ENCODE assay signal across 9 cellular contexts in the genomic region with DNA sequence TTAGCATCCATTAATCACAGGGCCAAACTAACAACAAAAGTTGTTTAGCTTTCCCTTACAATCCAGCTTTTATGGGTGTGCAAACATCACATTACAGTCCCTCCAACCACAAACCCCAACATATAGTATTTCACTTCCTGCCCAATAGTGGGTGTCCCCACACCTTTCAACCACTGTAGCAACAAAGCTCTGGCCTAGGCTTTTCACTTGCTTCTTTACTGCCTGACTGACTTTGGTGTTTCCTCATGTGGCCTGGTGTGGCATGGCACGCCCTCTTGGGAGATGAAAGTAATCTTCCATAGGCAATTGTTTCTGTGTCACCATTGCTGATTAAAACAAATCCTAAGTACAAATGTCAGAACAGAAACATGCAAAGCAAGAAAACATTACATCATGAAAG. TPM values are rescaled to one million over a fixed set of nuclear protein-coding genes. Genes with fewer than 3 reads are reported as not detected.
DNase-seq lines count a peak whose midpoint lies in the region; ATAC-seq and TF ChIP-seq lines count a peak whose summit lies in the region.
"Had no signal": no experiment of that assay in that cellular context is flagged by ENCODE, and none has a peak within 500 bp of the region (broad histone marks: within the 10 kb centered on the region; RNA-seq: fewer than 3 reads in every experiment).

No MANE protein-coding gene starts in this region.

- no peaks in the 10 kb centered on the region for H3K79me2 ChIP-seq in PC-9 (ENCODE audit: low read depth)

- H3K4me1 ChIP-seq in PC-9 (replicated peaks; ENCODE audit: insufficient read depth) = no peaks in the 10 kb centered on the region; the same call in 1 of the 2 replicates

- intact Hi-C loops in PC-9 (cut with micrococcal nuclease; ENCODE audit: unreplicated experiment) = no loop called here

- H3K27me3 ChIP-seq in PC-9 (ENCODE audit: insufficient read depth, low read depth) = no peaks in the 10 kb centered on the region

- no peak overlapping the region for H3K4me3 ChIP-seq in PC-9
- H3K4me3 ChIP-seq: SK-N-MC had no signal

- DNase-seq in NOMO-1 treated with DMSO at 0.1 percent for 48 hours (lab: John Stamatoyannopoulos, UW; ENCODE audit: unreplicated experiment) (peak; percentile 0), NOMO-1 treated with dmso at 0.1 percent for 144 hours (lab: John Stamatoyannopoulos, UW; ENCODE audit: unreplicated experiment) (no peak), PC-9 (peak; percentile 15 to 70), glomerular visceral epithelial cell (ENCODE audit: extremely low spot score) (peak; percentile 28), ACHN (no peak), AG08396 (ENCODE audit: low spot score) (no peak), NCI-H2227 (lab: John Stamatoyannopoulos, UW; ENCODE audit: unreplicated experiment) (no peak)

- no peak overlapping the region for H3K4me2 ChIP-seq in PC-9

- no peaks in the 10 kb centered on the region for H3F3A ChIP-seq in PC-9 (ENCODE audit: insufficient read depth, low read depth)

- H3K36me3 ChIP-seq in PC-9 (ENCODE audit: low read depth) = peaks cover 10% of the 10 kb centered on the region; the same call in 1 of the 2 replicates

- peak; percentile 67 for ATAC-seq in HG02840 (IDR thresholded peaks at IDR 0.05; ENCODE audit: low FRiP score, unreplicated experiment)

- BruUV-seq in PC-9 (replicated peaks; lab: Mats Ljungman, UMichigan) = no TSS peak

- in situ Hi-C loops in ACHN (cut with HindIII; ENCODE audit: low pct_ligation_motif_present, low pct_unique_long_range_greater_than_20kb, low sequenced_read_pairs) = no loop called here

- H4K20me1 ChIP-seq in PC-9 (ENCODE audit: insufficient read depth) = no peaks in the 10 kb centered on the region

- no peaks in the 10 kb centered on the region for H3K9me2 ChIP-seq in PC-9 (ENCODE audit: insufficient read depth)

- no peak overlapping the region for H2AFZ ChIP-seq in PC-9

- no peaks in the 10 kb centered on the region for H3K9me3 ChIP-seq in PC-9 (ENCODE audit: insufficient read depth, low read depth)

- CTCF ChIA-PET in PC-9 (lab: Charles Lee) = no interaction called here

- no peak for TF ChIP-seq CTCF in PC-9 (conservative IDR thresholded peaks at IDR 0.05)

- POLR2A ChIA-PET in PC-9 (lab: Charles Lee; ENCODE audit: unreplicated experiment) = no interaction called here

- H3K27ac ChIP-seq in PC-9 = peak overlapping the region; percentile 12; the same call in 1 of the 2 replicates
- H3K27ac ChIP-seq: SK-N-MC had no signal

RNA-seq across cellular contexts. Expression of gene CRLS1, which starts 9.2 kb away (rescaled TPM):
- 24.6 and 43.6 TPM in 2 replicates for total RNA-seq in PC-9 (2021)

RNA-seq across cellular contexts. Expression of gene MCM8, which starts 46.3 kb away (rescaled TPM):
- 18.2 and 22.4 TPM in 2 replicates for total RNA-seq in PC-9 (2021)

RNA-seq across cellular contexts. Expression of gene TRMT6, which starts 46.4 kb away (rescaled TPM):
- 12.2 and 16.2 TPM in 2 replicates for total RNA-seq in PC-9 (2021)

RNA-seq across cellular contexts. Expression of gene LRRN4, which starts 57.1 kb away (rescaled TPM):
- total RNA-seq in PC-9 (2021) = 0.23 and 0.72 TPM in 2 replicates

Comparison
In these comparisons a context has a peak if more than half of its experiments do, and no peak if none do; other contexts are left out.
1. DNase-seq: peak in NOMO-1 treated with DMSO at 0.1 percent for 48 hours (single experiment), PC-9 (2 of 2) and glomerular visceral epithelial cell (single experiment); none in NOMO-1 treated with dmso at 0.1 percent for 144 hours (single experiment), ACHN (single experiment), AG08396 (single experiment) and NCI-H2227 (single experiment).